Comparison of ENCODE assay signal across 1 cellular context in the genomic region with DNA sequence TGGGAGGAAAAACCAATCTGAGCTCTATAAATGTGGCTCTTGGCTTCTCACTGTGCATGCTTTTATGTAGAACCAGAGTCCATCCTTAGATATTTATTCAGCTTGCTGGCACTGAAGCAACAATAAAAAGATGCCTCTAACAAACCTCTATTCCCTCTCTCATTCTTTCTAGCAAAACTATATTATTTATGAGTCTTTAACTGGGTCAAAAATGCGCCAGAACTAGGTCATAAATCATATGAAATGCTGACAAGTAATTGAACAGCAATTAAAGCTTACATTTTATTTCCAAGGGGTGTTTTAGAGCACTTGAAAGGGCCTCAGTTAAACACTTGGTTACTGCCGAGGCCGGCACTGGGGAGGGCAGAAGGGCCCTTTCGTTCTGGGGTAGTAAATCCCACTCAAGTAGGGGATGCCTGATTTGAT.
TF ChIP-seq lines count a peak whose summit lies in the region.

No MANE protein-coding gene starts in this region.

TF ChIP-seq in HEK293, 187 proteins besides CTCF, POLR2A, EP300 and RAD21 (continued from another document and continues in another):
- TF ChIP-seq, protein P1, sequence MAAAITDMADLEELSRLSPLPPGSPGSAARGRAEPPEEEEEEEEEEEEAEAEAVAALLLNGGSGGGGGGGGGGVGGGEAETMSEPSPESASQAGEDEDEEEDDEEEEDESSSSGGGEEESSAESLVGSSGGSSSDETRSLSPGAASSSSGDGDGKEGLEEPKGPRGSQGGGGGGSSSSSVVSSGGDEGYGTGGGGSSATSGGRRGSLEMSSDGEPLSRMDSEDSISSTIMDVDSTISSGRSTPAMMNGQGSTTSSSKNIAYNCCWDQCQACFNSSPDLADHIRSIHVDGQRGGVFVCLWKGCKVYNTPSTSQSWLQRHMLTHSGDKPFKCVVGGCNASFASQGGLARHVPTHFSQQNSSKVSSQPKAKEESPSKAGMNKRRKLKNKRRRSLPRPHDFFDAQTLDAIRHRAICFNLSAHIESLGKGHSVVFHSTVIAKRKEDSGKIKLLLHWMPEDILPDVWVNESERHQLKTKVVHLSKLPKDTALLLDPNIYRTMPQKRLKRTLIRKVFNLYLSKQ (tag by site-specific recombination; IDR thresholded peaks at IDR 0.05; ENCODE audit: borderline replicate concordance) = no peak
- no peak for TF ChIP-seq REPIN1 (tag by site-specific recombination; IDR thresholded peaks at IDR 0.05; ENCODE audit: low read depth)
- TF ChIP-seq ZNF133 (tag by site-specific recombination; IDR thresholded peaks at IDR 0.05) = no peak
- TF ChIP-seq ZNF600 (tag by site-specific recombination; IDR thresholded peaks at IDR 0.05) = 0 out of 2 replicates have a peak, but pooled peaks have one; percentile 7
- TF ChIP-seq GLI4 (tag by site-specific recombination; IDR thresholded peaks at IDR 0.05) = no peak
- no peak for TF ChIP-seq ZBTB21 (tag by site-specific recombination; IDR thresholded peaks at IDR 0.05)
- no peak for TF ChIP-seq ZNF677 (tag by site-specific recombination; IDR thresholded peaks at IDR 0.05)
- TF ChIP-seq ZNF311 (tag by site-specific recombination; IDR thresholded peaks at IDR 0.05; ENCODE audit: borderline replicate concordance) = no peak
- TF ChIP-seq, protein P2, sequence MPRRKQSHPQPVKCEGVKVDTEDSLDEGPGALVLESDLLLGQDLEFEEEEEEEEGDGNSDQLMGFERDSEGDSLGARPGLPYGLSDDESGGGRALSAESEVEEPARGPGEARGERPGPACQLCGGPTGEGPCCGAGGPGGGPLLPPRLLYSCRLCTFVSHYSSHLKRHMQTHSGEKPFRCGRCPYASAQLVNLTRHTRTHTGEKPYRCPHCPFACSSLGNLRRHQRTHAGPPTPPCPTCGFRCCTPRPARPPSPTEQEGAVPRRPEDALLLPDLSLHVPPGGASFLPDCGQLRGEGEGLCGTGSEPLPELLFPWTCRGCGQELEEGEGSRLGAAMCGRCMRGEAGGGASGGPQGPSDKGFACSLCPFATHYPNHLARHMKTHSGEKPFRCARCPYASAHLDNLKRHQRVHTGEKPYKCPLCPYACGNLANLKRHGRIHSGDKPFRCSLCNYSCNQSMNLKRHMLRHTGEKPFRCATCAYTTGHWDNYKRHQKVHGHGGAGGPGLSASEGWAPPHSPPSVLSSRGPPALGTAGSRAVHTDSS (tag by site-specific recombination; IDR thresholded peaks at IDR 0.05) = no peak
- TF ChIP-seq, protein P3, sequence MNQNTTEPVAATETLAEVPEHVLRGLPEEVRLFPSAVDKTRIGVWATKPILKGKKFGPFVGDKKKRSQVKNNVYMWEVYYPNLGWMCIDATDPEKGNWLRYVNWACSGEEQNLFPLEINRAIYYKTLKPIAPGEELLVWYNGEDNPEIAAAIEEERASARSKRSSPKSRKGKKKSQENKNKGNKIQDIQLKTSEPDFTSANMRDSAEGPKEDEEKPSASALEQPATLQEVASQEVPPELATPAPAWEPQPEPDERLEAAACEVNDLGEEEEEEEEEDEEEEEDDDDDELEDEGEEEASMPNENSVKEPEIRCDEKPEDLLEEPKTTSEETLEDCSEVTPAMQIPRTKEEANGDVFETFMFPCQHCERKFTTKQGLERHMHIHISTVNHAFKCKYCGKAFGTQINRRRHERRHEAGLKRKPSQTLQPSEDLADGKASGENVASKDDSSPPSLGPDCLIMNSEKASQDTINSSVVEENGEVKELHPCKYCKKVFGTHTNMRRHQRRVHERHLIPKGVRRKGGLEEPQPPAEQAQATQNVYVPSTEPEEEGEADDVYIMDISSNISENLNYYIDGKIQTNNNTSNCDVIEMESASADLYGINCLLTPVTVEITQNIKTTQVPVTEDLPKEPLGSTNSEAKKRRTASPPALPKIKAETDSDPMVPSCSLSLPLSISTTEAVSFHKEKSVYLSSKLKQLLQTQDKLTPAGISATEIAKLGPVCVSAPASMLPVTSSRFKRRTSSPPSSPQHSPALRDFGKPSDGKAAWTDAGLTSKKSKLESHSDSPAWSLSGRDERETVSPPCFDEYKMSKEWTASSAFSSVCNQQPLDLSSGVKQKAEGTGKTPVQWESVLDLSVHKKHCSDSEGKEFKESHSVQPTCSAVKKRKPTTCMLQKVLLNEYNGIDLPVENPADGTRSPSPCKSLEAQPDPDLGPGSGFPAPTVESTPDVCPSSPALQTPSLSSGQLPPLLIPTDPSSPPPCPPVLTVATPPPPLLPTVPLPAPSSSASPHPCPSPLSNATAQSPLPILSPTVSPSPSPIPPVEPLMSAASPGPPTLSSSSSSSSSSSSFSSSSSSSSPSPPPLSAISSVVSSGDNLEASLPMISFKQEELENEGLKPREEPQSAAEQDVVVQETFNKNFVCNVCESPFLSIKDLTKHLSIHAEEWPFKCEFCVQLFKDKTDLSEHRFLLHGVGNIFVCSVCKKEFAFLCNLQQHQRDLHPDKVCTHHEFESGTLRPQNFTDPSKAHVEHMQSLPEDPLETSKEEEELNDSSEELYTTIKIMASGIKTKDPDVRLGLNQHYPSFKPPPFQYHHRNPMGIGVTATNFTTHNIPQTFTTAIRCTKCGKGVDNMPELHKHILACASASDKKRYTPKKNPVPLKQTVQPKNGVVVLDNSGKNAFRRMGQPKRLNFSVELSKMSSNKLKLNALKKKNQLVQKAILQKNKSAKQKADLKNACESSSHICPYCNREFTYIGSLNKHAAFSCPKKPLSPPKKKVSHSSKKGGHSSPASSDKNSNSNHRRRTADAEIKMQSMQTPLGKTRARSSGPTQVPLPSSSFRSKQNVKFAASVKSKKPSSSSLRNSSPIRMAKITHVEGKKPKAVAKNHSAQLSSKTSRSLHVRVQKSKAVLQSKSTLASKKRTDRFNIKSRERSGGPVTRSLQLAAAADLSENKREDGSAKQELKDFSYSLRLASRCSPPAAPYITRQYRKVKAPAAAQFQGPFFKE (tag by site-specific recombination; IDR thresholded peaks at IDR 0.05; ENCODE audit: borderline replicate concordance) = no peak
- TF ChIP-seq, protein P4, sequence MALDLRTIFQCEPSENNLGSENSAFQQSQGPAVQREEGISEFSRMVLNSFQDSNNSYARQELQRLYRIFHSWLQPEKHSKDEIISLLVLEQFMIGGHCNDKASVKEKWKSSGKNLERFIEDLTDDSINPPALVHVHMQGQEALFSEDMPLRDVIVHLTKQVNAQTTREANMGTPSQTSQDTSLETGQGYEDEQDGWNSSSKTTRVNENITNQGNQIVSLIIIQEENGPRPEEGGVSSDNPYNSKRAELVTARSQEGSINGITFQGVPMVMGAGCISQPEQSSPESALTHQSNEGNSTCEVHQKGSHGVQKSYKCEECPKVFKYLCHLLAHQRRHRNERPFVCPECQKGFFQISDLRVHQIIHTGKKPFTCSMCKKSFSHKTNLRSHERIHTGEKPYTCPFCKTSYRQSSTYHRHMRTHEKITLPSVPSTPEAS (tag by site-specific recombination; IDR thresholded peaks at IDR 0.05) = no peak
- peak; percentile 99 for TF ChIP-seq ZSCAN30 (tag by site-specific recombination; IDR thresholded peaks at IDR 0.05)
- no peak for TF ChIP-seq ZIC2 (tag by site-specific recombination; IDR thresholded peaks at IDR 0.05)
- TF ChIP-seq MYNN (tag by site-specific recombination; IDR thresholded peaks at IDR 0.05; ENCODE audit: borderline replicate concordance) = no peak
- peak; percentile 59 for TF ChIP-seq ZNF335 (tag by site-specific recombination; conservative IDR thresholded peaks at IDR 0.05)
- no peak for TF ChIP-seq ZNF274 (IDR thresholded peaks at IDR 0.05; ENCODE audit: low read length)
- no peak for TF ChIP-seq ZNF274 (tag by site-specific recombination; IDR thresholded peaks at IDR 0.05; ENCODE audit: borderline replicate concordance)
- no peak for TF ChIP-seq ZNF544 (tag by site-specific recombination; IDR thresholded peaks at IDR 0.05)
- no peak for TF ChIP-seq ZNF24 (tag by site-specific recombination; IDR thresholded peaks at IDR 0.05)
- TF ChIP-seq, protein P5, sequence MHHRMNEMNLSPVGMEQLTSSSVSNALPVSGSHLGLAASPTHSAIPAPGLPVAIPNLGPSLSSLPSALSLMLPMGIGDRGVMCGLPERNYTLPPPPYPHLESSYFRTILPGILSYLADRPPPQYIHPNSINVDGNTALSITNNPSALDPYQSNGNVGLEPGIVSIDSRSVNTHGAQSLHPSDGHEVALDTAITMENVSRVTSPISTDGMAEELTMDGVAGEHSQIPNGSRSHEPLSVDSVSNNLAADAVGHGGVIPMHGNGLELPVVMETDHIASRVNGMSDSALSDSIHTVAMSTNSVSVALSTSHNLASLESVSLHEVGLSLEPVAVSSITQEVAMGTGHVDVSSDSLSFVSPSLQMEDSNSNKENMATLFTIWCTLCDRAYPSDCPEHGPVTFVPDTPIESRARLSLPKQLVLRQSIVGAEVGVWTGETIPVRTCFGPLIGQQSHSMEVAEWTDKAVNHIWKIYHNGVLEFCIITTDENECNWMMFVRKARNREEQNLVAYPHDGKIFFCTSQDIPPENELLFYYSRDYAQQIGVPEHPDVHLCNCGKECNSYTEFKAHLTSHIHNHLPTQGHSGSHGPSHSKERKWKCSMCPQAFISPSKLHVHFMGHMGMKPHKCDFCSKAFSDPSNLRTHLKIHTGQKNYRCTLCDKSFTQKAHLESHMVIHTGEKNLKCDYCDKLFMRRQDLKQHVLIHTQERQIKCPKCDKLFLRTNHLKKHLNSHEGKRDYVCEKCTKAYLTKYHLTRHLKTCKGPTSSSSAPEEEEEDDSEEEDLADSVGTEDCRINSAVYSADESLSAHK (tag by site-specific recombination; IDR thresholded peaks at IDR 0.05) = peak; percentile 79
- no peak for TF ChIP-seq ZNF558 (tag by site-specific recombination; IDR thresholded peaks at IDR 0.05)
- peak; percentile 62; the same call in 1 of the 2 replicates for TF ChIP-seq ZBTB8A (tag by site-specific recombination; IDR thresholded peaks at IDR 0.05)
- no peak for TF ChIP-seq ZNF701 (tag by site-specific recombination; IDR thresholded peaks at IDR 0.05)
- no peak for TF ChIP-seq ZBTB48 (tag by site-specific recombination; IDR thresholded peaks at IDR 0.05)
- TF ChIP-seq ZNF214 (tag by site-specific recombination; IDR thresholded peaks at IDR 0.05; ENCODE audit: borderline replicate concordance) = no peak
- peak; percentile 72 for TF ChIP-seq ZNF366 (tag by site-specific recombination; conservative IDR thresholded peaks at IDR 0.05)
- TF ChIP-seq, protein P6, sequence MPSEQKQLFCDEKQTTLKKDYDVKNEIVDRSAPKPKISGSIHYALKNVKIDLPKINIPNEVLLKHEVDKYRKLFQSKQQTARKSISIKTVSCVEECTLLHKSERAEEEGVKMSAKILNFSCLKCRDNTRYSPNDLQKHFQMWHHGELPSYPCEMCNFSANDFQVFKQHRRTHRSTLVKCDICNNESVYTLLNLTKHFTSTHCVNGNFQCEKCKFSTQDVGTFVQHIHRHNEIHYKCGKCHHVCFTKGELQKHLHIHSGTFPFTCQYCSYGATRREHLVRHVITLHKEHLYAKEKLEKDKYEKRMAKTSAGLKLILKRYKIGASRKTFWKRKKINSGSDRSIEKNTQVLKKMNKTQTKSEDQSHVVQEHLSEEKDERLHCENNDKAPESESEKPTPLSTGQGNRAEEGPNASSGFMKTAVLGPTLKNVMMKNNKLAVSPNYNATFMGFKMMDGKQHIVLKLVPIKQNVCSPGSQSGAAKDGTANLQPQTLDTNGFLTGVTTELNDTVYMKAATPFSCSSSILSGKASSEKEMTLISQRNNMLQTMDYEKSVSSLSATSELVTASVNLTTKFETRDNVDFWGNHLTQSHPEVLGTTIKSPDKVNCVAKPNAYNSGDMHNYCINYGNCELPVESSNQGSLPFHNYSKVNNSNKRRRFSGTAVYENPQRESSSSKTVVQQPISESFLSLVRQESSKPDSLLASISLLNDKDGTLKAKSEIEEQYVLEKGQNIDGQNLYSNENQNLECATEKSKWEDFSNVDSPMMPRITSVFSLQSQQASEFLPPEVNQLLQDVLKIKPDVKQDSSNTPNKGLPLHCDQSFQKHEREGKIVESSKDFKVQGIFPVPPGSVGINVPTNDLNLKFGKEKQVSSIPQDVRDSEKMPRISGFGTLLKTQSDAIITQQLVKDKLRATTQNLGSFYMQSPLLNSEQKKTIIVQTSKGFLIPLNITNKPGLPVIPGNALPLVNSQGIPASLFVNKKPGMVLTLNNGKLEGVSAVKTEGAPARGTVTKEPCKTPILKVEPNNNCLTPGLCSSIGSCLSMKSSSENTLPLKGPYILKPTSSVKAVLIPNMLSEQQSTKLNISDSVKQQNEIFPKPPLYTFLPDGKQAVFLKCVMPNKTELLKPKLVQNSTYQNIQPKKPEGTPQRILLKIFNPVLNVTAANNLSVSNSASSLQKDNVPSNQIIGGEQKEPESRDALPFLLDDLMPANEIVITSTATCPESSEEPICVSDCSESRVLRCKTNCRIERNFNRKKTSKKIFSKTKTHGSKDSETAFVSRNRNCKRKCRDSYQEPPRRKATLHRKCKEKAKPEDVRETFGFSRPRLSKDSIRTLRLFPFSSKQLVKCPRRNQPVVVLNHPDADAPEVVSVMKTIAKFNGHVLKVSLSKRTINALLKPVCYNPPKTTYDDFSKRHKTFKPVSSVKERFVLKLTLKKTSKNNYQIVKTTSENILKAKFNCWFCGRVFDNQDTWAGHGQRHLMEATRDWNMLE (tag by site-specific recombination; conservative IDR thresholded peaks at IDR 0.05; ENCODE audit: low read depth) = no peak
- TF ChIP-seq, protein P7, sequence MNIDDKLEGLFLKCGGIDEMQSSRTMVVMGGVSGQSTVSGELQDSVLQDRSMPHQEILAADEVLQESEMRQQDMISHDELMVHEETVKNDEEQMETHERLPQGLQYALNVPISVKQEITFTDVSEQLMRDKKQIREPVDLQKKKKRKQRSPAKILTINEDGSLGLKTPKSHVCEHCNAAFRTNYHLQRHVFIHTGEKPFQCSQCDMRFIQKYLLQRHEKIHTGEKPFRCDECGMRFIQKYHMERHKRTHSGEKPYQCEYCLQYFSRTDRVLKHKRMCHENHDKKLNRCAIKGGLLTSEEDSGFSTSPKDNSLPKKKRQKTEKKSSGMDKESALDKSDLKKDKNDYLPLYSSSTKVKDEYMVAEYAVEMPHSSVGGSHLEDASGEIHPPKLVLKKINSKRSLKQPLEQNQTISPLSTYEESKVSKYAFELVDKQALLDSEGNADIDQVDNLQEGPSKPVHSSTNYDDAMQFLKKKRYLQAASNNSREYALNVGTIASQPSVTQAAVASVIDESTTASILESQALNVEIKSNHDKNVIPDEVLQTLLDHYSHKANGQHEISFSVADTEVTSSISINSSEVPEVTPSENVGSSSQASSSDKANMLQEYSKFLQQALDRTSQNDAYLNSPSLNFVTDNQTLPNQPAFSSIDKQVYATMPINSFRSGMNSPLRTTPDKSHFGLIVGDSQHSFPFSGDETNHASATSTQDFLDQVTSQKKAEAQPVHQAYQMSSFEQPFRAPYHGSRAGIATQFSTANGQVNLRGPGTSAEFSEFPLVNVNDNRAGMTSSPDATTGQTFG (tag by site-specific recombination; IDR thresholded peaks at IDR 0.05; ENCODE audit: borderline replicate concordance) = no peak
- TF ChIP-seq, protein P8, sequence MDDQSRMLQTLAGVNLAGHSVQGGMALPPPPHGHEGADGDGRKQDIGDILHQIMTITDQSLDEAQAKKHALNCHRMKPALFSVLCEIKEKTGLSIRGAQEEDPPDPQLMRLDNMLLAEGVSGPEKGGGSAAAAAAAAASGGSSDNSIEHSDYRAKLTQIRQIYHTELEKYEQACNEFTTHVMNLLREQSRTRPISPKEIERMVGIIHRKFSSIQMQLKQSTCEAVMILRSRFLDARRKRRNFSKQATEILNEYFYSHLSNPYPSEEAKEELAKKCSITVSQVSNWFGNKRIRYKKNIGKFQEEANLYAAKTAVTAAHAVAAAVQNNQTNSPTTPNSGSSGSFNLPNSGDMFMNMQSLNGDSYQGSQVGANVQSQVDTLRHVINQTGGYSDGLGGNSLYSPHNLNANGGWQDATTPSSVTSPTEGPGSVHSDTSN (CRISPR knock-in tag; IDR thresholded peaks at IDR 0.05) = no peak
